ENCODE assay signal across 1 cellular context in genomic region chr22:37660709-37661045, GRCh38.
TF ChIP-seq lines count a peak whose summit lies in the region.

No MANE protein-coding gene starts in this region.

TF ChIP-seq in WTC11, 78 proteins besides CTCF, POLR2A, EP300 and RAD21 (continued from another document):
- TF ChIP-seq, protein P1, sequence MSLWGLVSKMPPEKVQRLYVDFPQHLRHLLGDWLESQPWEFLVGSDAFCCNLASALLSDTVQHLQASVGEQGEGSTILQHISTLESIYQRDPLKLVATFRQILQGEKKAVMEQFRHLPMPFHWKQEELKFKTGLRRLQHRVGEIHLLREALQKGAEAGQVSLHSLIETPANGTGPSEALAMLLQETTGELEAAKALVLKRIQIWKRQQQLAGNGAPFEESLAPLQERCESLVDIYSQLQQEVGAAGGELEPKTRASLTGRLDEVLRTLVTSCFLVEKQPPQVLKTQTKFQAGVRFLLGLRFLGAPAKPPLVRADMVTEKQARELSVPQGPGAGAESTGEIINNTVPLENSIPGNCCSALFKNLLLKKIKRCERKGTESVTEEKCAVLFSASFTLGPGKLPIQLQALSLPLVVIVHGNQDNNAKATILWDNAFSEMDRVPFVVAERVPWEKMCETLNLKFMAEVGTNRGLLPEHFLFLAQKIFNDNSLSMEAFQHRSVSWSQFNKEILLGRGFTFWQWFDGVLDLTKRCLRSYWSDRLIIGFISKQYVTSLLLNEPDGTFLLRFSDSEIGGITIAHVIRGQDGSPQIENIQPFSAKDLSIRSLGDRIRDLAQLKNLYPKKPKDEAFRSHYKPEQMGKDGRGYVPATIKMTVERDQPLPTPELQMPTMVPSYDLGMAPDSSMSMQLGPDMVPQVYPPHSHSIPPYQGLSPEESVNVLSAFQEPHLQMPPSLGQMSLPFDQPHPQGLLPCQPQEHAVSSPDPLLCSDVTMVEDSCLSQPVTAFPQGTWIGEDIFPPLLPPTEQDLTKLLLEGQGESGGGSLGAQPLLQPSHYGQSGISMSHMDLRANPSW (CRISPR knock-in tag; conservative IDR thresholded peaks at IDR 0.05; ENCODE audit: low read depth), result no peak
